In genomic region chr22:19757985-19758895, GRCh38 we compare ENCODE assay signal across 13 cellular contexts. TPM values are rescaled to one million over a fixed set of nuclear protein-coding genes. Genes with fewer than 3 reads are reported as not detected.
A peak's percentile ranks its signal among the peaks of the same experiment; 100 is the strongest.
DNase-seq lines count a peak whose midpoint lies in the region; ATAC-seq and TF ChIP-seq lines count a peak whose summit lies in the region.
"Had no signal": no experiment of that assay in that cellular context is flagged by ENCODE, and none has a peak within 500 bp of the region (broad histone marks: within the 10 kb centered on the region; RNA-seq: fewer than 3 reads in every experiment).

No MANE protein-coding gene starts in this region.

- H3K4me1 ChIP-seq in right cardiac atrium (ENCODE audit: control insufficient read depth, insufficient read depth, low read length) (peaks cover 4% of the 10 kb centered on the region), esophagus squamous epithelium (peaks cover 28 to 57% (median 46%) of the 10 kb centered on the region in 3 donors), suprapubic skin (peaks cover 68% of the 10 kb centered on the region)

- no peak overlapping the region for H3K27ac ChIP-seq in right cardiac atrium (ENCODE audit: low read length)
- H3K27ac ChIP-seq in RWPE1: peak overlapping the region; percentile 61
- peak overlapping the region in 1 of 4 donors; percentile 33 for H3K27ac ChIP-seq in esophagus squamous epithelium
- H3K27ac ChIP-seq in suprapubic skin: no peak overlapping the region

- POLR2A ChIA-PET in RWPE1 (lab: Yijun Ruan, JAX; ENCODE audit: low non-redundant PET): no interaction called here

- no peak for TF ChIP-seq EP300 in suprapubic skin (IDR thresholded peaks at IDR 0.05)

- DNase-seq in right cardiac atrium: peak in 2 of 3 donors; percentile 38 to 52
- DNase-seq in left ventricle myocardium superior: no peak
- no peak for DNase-seq in RWPE1 (ENCODE audit: low spot score)
- DNase-seq in esophagus squamous epithelium (lab: John Stamatoyannopoulos, UW): no peak
- DNase-seq in suprapubic skin (ENCODE audit: low spot score in 2 of 2): no peak
- no peak for DNase-seq in NCI-H774 (lab: John Stamatoyannopoulos, UW)
- DNase-seq: activated gamma-delta T cell, GDM1, mesendoderm, NCI-H2081 treated with DMSO at 0.1 percent for 48 hours had no signal

- H3K4me3 ChIP-seq in right cardiac atrium (ENCODE audit: low read length) (no peak overlapping the region), esophagus squamous epithelium (peak overlapping the region in 3 of 4 donors; percentile 5 to 44 (median 39)), suprapubic skin (peak overlapping the region; percentile 51)

- H3K36me3 ChIP-seq in esophagus squamous epithelium: no peaks in the 10 kb centered on the region
- no peaks in the 10 kb centered on the region for H3K36me3 ChIP-seq in suprapubic skin

- no peaks in the 10 kb centered on the region for H3K9me3 ChIP-seq in right cardiac atrium (ENCODE audit: control insufficient read depth, low read length)
- no peaks in the 10 kb centered on the region for H3K9me3 ChIP-seq in esophagus squamous epithelium
- no peaks in the 10 kb centered on the region for H3K9me3 ChIP-seq in suprapubic skin

- no peak for TF ChIP-seq CTCF in RWPE1 (conservative IDR thresholded peaks at IDR 0.05; ENCODE audit: low read depth)
- no peak for TF ChIP-seq CTCF in esophagus squamous epithelium (IDR thresholded peaks at IDR 0.05)
- no peak for TF ChIP-seq CTCF in suprapubic skin (IDR thresholded peaks at IDR 0.05)

- TF ChIP-seq POLR2A in esophagus squamous epithelium (IDR thresholded peaks at IDR 0.05) (no peak), suprapubic skin (IDR thresholded peaks at IDR 0.05) (no peak)

- CTCF ChIA-PET in RWPE1 (lab: Yijun Ruan, JAX): interaction anchor here (0.7 to 1.5 kb wide), 2 partner anchors 22 to 152 kb away, joined by 3 to 7 read pairs; no protein-coding TSS in a partner anchor

- 31% methylated on average over 43 of the region's 43 CpGs for WGBS in right cardiac atrium
- WGBS in esophagus squamous epithelium, 2 donors: 69 to 78% methylated on average over 5 to 35 of the region's 43 CpGs
- WGBS in suprapubic skin: 74% methylated on average over 34 of the region's 43 CpGs

- intact Hi-C loops in right cardiac atrium (cut with DNase I): no loop called here
- intact Hi-C loops in left ventricle myocardium superior (cut with micrococcal nuclease): no loop called here
- intact Hi-C loops in esophagus squamous epithelium (cut with DNase I): no loop called here

- ATAC-seq in right cardiac atrium: no peak
- no peak for ATAC-seq in left ventricle myocardium superior
- no peak for ATAC-seq in GM19395 (IDR thresholded peaks at IDR 0.05; ENCODE audit: unreplicated experiment)
- ATAC-seq in GM19463 (IDR thresholded peaks at IDR 0.05; ENCODE audit: unreplicated experiment): no peak

- H3K27me3 ChIP-seq in right cardiac atrium (ENCODE audit: control insufficient read depth, insufficient read depth) (no peaks in the 10 kb centered on the region), esophagus squamous epithelium (peaks cover 6 to 99% (median 29%) of the 10 kb centered on the region in 4 donors), suprapubic skin (peaks cover 66% of the 10 kb centered on the region)

RNA-seq across cellular contexts. Expression of gene TBX1, which starts 2.3 kb away (rescaled TPM):
- 1 to 10 TPM in 1 of 4 donors, under 1 TPM in 3; 0.19 to 1.4 (median 0.78) TPM for total RNA-seq in right cardiac atrium
- 0.88 TPM for polyA plus RNA-seq in right cardiac atrium
- 3.6 TPM for total RNA-seq in left ventricle myocardium superior
- total RNA-seq in esophagus squamous epithelium: 1 to 10 TPM in 1 of 4 donors, under 1 TPM in 3; 0.18 to 4.4 (median 0.26) TPM
- 1 to 10 TPM; 1.6 to 7.0 (median 4.8) TPM for total RNA-seq in suprapubic skin
- total RNA-seq: activated CD8-positive, alpha-beta memory T cell treated with anti-CD3 and anti-CD28 coated beads for 36 hours had no signal

RNA-seq across cellular contexts. Expression of gene GP1BB, which starts 34.9 kb away (rescaled TPM):
- 1 to 10 TPM in 1 of 4 donors, not detected in 3; 9.0 TPM for total RNA-seq in right cardiac atrium
- polyA plus RNA-seq in right cardiac atrium: 29.5 TPM
- total RNA-seq in left ventricle myocardium superior: not detected
- 10 to 100 TPM in 1 of 4 donors, 1 to 10 TPM in 3; 4.8 to 40.0 (median 9.7) TPM for total RNA-seq in esophagus squamous epithelium
- 10 to 100 TPM; 14.7 to 28.7 (median 19.4) TPM for total RNA-seq in suprapubic skin

RNA-seq across cellular contexts. Expression of gene SEPTIN5, which starts 43.9 kb away (rescaled TPM):
- total RNA-seq in right cardiac atrium (100 to 1,000 TPM; 143 to 264 (median 199) TPM), left ventricle myocardium superior (152 TPM), esophagus squamous epithelium (10 to 100 TPM; 19.8 to 69.7 (median 36.3) TPM), suprapubic skin (100 to 1,000 TPM in 3 of 4 donors, 10 to 100 TPM in 1; 89.0 to 147 (median 129) TPM)
- polyA plus RNA-seq in right cardiac atrium: 243 TPM

Comparison
In these comparisons a context has a peak if more than half of its experiments do, and no peak if none do; other contexts are left out.
1. DNase-seq: peak in right cardiac atrium (2 of 3); none in left ventricle myocardium superior (single experiment), RWPE1 (single experiment), esophagus squamous epithelium (single experiment), suprapubic skin (0 of 2) and NCI-H774 (single experiment).